14 cellular contexts compared by ENCODE assay signal in genomic region chr9:130443456-130443801, GRCh38.
"Had no signal": no experiment of that assay in that cellular context is flagged by ENCODE, and none has a peak within 500 bp of the region (broad histone marks: within the 10 kb centered on the region; RNA-seq: fewer than 3 reads in every experiment).

No MANE protein-coding gene starts in this region.

- H3K27me3 ChIP-seq: hepatocyte, upper lobe of right lung had no signal

- H3K4me3 Mint-ChIP-seq: activated CD4-positive, alpha-beta memory T cell treated with anti-CD3 and anti-CD28 coated beads for 36 hours had no signal

- H3K4me3 ChIP-seq: hepatocyte, psoas muscle, upper lobe of right lung had no signal

- DNase-seq: activated CD4-positive, alpha-beta memory T cell treated with anti-CD3 and anti-CD28 coated beads for 36 hours; activated CD4-positive, CD25-positive, alpha-beta regulatory T cell treated with anti-CD3 and anti-CD28 coated beads, Interleukin-2, amount 50 U/mL, for 72 hours; activated T-cell treated with anti-CD3 and anti-CD28 coated beads, Interleukin-2, amount 50 U/mL, for 48 hours; central memory CD4-positive, alpha-beta T cell; cortex of kidney; effector CD8-positive, alpha-beta T cell; kidney glomerular epithelial cell; SK-N-SH; stimulated activated CD4-positive, alpha-beta T cell treated with anti-CD3 and anti-CD28 coated beads, Interleukin-2, amount 100 ng/mL, for 48 hours; stimulated activated naive CD8-positive, alpha-beta T cell treated with anti-CD3 and anti-CD28 coated beads, Interleukin-15, Interleukin-2, amounts not matched to agents 100 U/mL and 50 U/mL, for 24 hours; T-helper 2 cell; upper lobe of right lung had no signal

- H3K9me3 ChIP-seq: SK-N-SH had no signal

- H3K27ac Mint-ChIP-seq: activated CD4-positive, alpha-beta memory T cell treated with anti-CD3 and anti-CD28 coated beads for 36 hours had no signal

- ATAC-seq: psoas muscle; stimulated activated naive CD8-positive, alpha-beta T cell treated with anti-CD3 and anti-CD28 coated beads, Interleukin-15, Interleukin-2, amounts not matched to agents 100 U/mL and 50 U/mL, for 24 hours; upper lobe of right lung had no signal

- H3K27ac ChIP-seq: hepatocyte, psoas muscle, upper lobe of right lung had no signal
